Comparison of ENCODE assay signal across 1 cellular context in genomic region chr19:43781630-43782310, GRCh38.
TF ChIP-seq lines count a peak whose summit lies in the region.

No MANE protein-coding gene starts in this region.

TF ChIP-seq in K562, 482 proteins besides CTCF, POLR2A, EP300 and RAD21 (continued from another document):
- TF ChIP-seq HSF4 (CRISPR knock-in tag; IDR thresholded peaks at IDR 0.05; ENCODE audit: borderline replicate concordance) (no peak), ZNF197 (CRISPR knock-in tag; IDR thresholded peaks at IDR 0.05; ENCODE audit: low read depth) (no peak), CBFB (CRISPR knock-in tag; IDR thresholded peaks at IDR 0.05) (no peak), ZFPM2 (CRISPR knock-in tag; IDR thresholded peaks at IDR 0.05) (no peak), SRF (CRISPR knock-in tag; IDR thresholded peaks at IDR 0.05) (no peak)
- TF ChIP-seq, protein P1, sequence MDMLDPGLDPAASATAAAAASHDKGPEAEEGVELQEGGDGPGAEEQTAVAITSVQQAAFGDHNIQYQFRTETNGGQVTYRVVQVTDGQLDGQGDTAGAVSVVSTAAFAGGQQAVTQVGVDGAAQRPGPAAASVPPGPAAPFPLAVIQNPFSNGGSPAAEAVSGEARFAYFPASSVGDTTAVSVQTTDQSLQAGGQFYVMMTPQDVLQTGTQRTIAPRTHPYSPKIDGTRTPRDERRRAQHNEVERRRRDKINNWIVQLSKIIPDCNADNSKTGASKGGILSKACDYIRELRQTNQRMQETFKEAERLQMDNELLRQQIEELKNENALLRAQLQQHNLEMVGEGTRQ (CRISPR knock-in tag; IDR thresholded peaks at IDR 0.05), result no peak
